ENCODE assay signal across 22 cellular contexts in genomic region chr17:57517216-57517518, GRCh38.
A peak's percentile ranks its signal among the peaks of the same experiment; 100 is the strongest.
DNase-seq lines count a peak whose midpoint lies in the region; ATAC-seq and TF ChIP-seq lines count a peak whose summit lies in the region.
"Had no signal": no experiment of that assay in that cellular context is flagged by ENCODE, and none has a peak within 500 bp of the region (broad histone marks: within the 10 kb centered on the region; RNA-seq: fewer than 3 reads in every experiment).

No MANE protein-coding gene starts in this region.

- H2BK15ac ChIP-seq in IMR-90 (ENCODE audit: low read depth, low read length) (0 out of 3 replicates have a peak overlapping the region, but pooled peaks have one; percentile 28), neuronal stem cell (ENCODE audit: low read length) (no peak overlapping the region)

- H3K4me3 ChIP-seq in BLaER1 treated with 17β-estradiol and CSF1 and Interleukin-3, amounts not matched to agents 10 nM and 100 nM: no peak overlapping the region
- H3K4me3 ChIP-seq in IMR-90 (ENCODE audit: insufficient read depth, low read depth, low read length) (no peak overlapping the region), heart right ventricle (no peak overlapping the region), neuronal stem cell (ENCODE audit: low read length in 2 of 2) (no peak overlapping the region), esophagus muscularis mucosa (no peak overlapping the region)
- H3K4me3 ChIP-seq: left lung, ovary, skin epidermis, thoracic aorta had no signal

- peak overlapping the region in 6 of 11 experiments; percentile 4 to 73 (median 64); a peak in 10 of 22 replicates for H3K9ac ChIP-seq in BLaER1 treated with 17β-estradiol and CSF1 and Interleukin-3, amounts not matched to agents 10 nM and 100 nM
- no peak overlapping the region for H3K9ac ChIP-seq in IMR-90 (ENCODE audit: low read depth, low read length)
- no peak overlapping the region for H3K9ac ChIP-seq in neuronal stem cell (ENCODE audit: low read depth, low read length, poor library complexity)

- peak overlapping the region; percentile 54 for H2BK20ac ChIP-seq in IMR-90 (ENCODE audit: low read depth, low read length)

- H4K5ac ChIP-seq in IMR-90 (ENCODE audit: low read depth, low read length): no peak overlapping the region

- H4K91ac ChIP-seq in IMR-90 (ENCODE audit: insufficient read depth, low read depth, low read length) (peak overlapping the region; percentile 50; the same call in 1 of the 2 replicates), neuronal stem cell (ENCODE audit: low read depth, low read length, poor library complexity) (no peak overlapping the region)

- BruUV-seq in IMR-90 (replicated peaks; lab: Mats Ljungman, UMichigan): no TSS peak

- no peak overlapping the region for H2BK12ac ChIP-seq in neuronal stem cell (ENCODE audit: low read length)

- H2AFZ ChIP-seq in IMR-90 (replicated peaks; ENCODE audit: low read length, poor library complexity): no peak overlapping the region
- H2AFZ ChIP-seq in neuronal stem cell (ENCODE audit: low read length): no peak overlapping the region

- dilution Hi-C loops in IMR-90 (cut with HindIII; ENCODE audit: low sequenced_read_pairs, unreplicated experiment): no loop called here

- no peak for TF ChIP-seq CTCF in IMR-90 (conservative IDR thresholded peaks at IDR 0.05; ENCODE audit: low read depth, low read length)
- no peak for TF ChIP-seq CTCF in heart right ventricle (IDR thresholded peaks at IDR 0.05)
- no peak for TF ChIP-seq CTCF in esophagus muscularis mucosa (IDR thresholded peaks at IDR 0.05)

- H2AK5ac ChIP-seq in IMR-90 (ENCODE audit: low read depth, low read length) (no peak overlapping the region), neuronal stem cell (ENCODE audit: low read depth, low read length) (no peak overlapping the region)

- H2AK9ac ChIP-seq in IMR-90 (replicated peaks; ENCODE audit: low read depth, low read length, poor library complexity): no peak overlapping the region

- WGBS in IMR-90 (ENCODE audit: extremely low coverage in 2 of 2, insufficient read length in 1 of 2), 2 experiments: 71% methylated on average over 3 of the region's 5 CpGs; no CpG with 5 or more reads in 1 of the 2 experiments
- WGBS in heart right ventricle, 2 donors: 46 to 58% methylated on average over 5 of the region's 5 CpGs
- no CpG with 5 or more reads among the region's 5 CpGs for WGBS in neuronal stem cell (ENCODE audit: extremely low coverage in 2 of 2, insufficient read length in 2 of 2, insufficient replicate concordance in 1 of 2), 2 donors
- 93% methylated on average over 3 of the region's 5 CpGs for WGBS in esophagus muscularis mucosa

- TF ChIP-seq RAD21 in IMR-90 (IDR thresholded peaks at IDR 0.05; ENCODE audit: low read length): no peak

- H3K27me3 ChIP-seq in BLaER1 treated with 17β-estradiol and CSF1 and Interleukin-3, amounts not matched to agents 10 nM and 100 nM: no peaks in the 10 kb centered on the region
- H3K27me3 ChIP-seq in IMR-90 (ENCODE audit: control insufficient read depth, insufficient read depth, low read length) (no peaks in the 10 kb centered on the region), heart right ventricle (no peaks in the 10 kb centered on the region), neuronal stem cell (ENCODE audit: control insufficient read depth in 3 of 3, insufficient read depth in 3 of 3, low read depth in 1 of 3, low read length in 3 of 3) (no peaks in the 10 kb centered on the region), esophagus muscularis mucosa (no peaks in the 10 kb centered on the region)
- H3K27me3 ChIP-seq: left lung, ovary had no signal

- TF ChIP-seq EP300 in esophagus muscularis mucosa (IDR thresholded peaks at IDR 0.05): no peak

- H4K8ac ChIP-seq in IMR-90 (ENCODE audit: low read depth in 2 of 2, low read length in 2 of 2) (peak overlapping the region in 1 of 2 experiments; percentile 49; a peak in 1 of 4 replicates), neuronal stem cell (ENCODE audit: low read depth, low read length) (no peak overlapping the region)

- no peaks in the 10 kb centered on the region for H3K9me3 ChIP-seq in BLaER1 treated with 17β-estradiol and CSF1 and Interleukin-3, amounts not matched to agents 10 nM and 100 nM (replicated peaks in 1 of 11)
- no peaks in the 10 kb centered on the region for H3K9me3 ChIP-seq in IMR-90 (ENCODE audit: control insufficient read depth, insufficient read depth, low read length)
- no peaks in the 10 kb centered on the region for H3K9me3 ChIP-seq in heart right ventricle
- peaks cover 0 to 15% of the 10 kb centered on the region in 2 donors for H3K9me3 ChIP-seq in neuronal stem cell (replicated peaks in 1 of 2; ENCODE audit: control insufficient read depth in 2 of 2, insufficient read depth in 1 of 2, low read depth in 1 of 2, low read length in 2 of 2)
- no peaks in the 10 kb centered on the region for H3K9me3 ChIP-seq in esophagus muscularis mucosa
- H3K9me3 ChIP-seq: left lung, ovary, thoracic aorta had no signal

- H3K4me1 ChIP-seq in BLaER1 treated with 17β-estradiol and CSF1 and Interleukin-3, amounts not matched to agents 10 nM and 100 nM: peaks cover 41 to 100% (median 98%) of the 10 kb centered on the region in 10 experiments
- H3K4me1 ChIP-seq in IMR-90 (ENCODE audit: control insufficient read depth, insufficient read depth, low read length): peaks cover 17% of the 10 kb centered on the region; the same call in 1 of the 2 replicates
- peaks cover 9 to 42% (median 27%) of the 10 kb centered on the region in 9 donors for H3K4me1 ChIP-seq in heart right ventricle
- H3K4me1 ChIP-seq in neuronal stem cell (ENCODE audit: control insufficient read depth in 2 of 2, insufficient read depth in 1 of 2, low read depth in 1 of 2, low read length in 2 of 2): peaks cover 33 to 35% of the 10 kb centered on the region in 2 donors
- H3K4me1 ChIP-seq in esophagus muscularis mucosa: peaks cover 16 to 32% (median 23%) of the 10 kb centered on the region in 4 donors
- H3K4me1 ChIP-seq: left lung had no signal

- peaks cover 0 to 35% (median 0%) of the 10 kb centered on the region in 11 experiments; a peak in 3 of 22 replicates for H3K36me3 ChIP-seq in BLaER1 treated with 17β-estradiol and CSF1 and Interleukin-3, amounts not matched to agents 10 nM and 100 nM
- H3K36me3 ChIP-seq in IMR-90 (ENCODE audit: control insufficient read depth, insufficient read depth, low read length): no peaks in the 10 kb centered on the region
- no peaks in the 10 kb centered on the region for H3K36me3 ChIP-seq in heart right ventricle
- H3K36me3 ChIP-seq in neuronal stem cell (replicated peaks in 1 of 2; ENCODE audit: control insufficient read depth in 2 of 2, insufficient read depth in 2 of 2, low read length in 2 of 2): no peaks in the 10 kb centered on the region
- no peaks in the 10 kb centered on the region for H3K36me3 ChIP-seq in esophagus muscularis mucosa
- H3K36me3 ChIP-seq: left lung, ovary, thoracic aorta had no signal

- CTCF ChIA-PET in IMR-90 (lab: Yijun Ruan, JAX): interaction anchor here (1.6 kb wide), 1 partner anchor 81 kb away, joined by 3 read pairs; no protein-coding TSS in a partner anchor

- POLR2A ChIA-PET in IMR-90 (lab: Charles Lee; ENCODE audit: unreplicated experiment): no interaction called here

- ATAC-seq in IMR-90 (ENCODE audit: low read depth) (no peak), heart right ventricle (peak in 7 of 8 donors; percentile 25 to 73 (median 52)), GM21528 (IDR thresholded peaks at IDR 0.05; ENCODE audit: low FRiP score, unreplicated experiment) (no peak)
- ATAC-seq: left lung had no signal

- H3K4ac ChIP-seq in IMR-90 (ENCODE audit: low read depth, low read length): peak overlapping the region; percentile 58
- no peak overlapping the region for H3K4ac ChIP-seq in neuronal stem cell (ENCODE audit: low read length)

- peaks cover 0 to 10% of the 10 kb centered on the region in 2 experiments; a peak in 1 of 4 replicates for H3K79me1 ChIP-seq in IMR-90 (ENCODE audit: low read depth in 1 of 2, low read length in 2 of 2)
- no peaks in the 10 kb centered on the region for H3K79me1 ChIP-seq in neuronal stem cell (ENCODE audit: low read depth, low read length)

- H2BK5ac ChIP-seq in IMR-90 (ENCODE audit: low read depth, low read length, poor library complexity, severe bottlenecking) (no peak overlapping the region), neuronal stem cell (ENCODE audit: low read length) (no peak overlapping the region)

- H4K20me1 ChIP-seq in BLaER1 treated with 17β-estradiol and CSF1 and Interleukin-3, amounts not matched to agents 10 nM and 100 nM: no peaks in the 10 kb centered on the region; a peak in 2 of 22 replicates
- no peaks in the 10 kb centered on the region for H4K20me1 ChIP-seq in IMR-90 (ENCODE audit: insufficient read depth, low read length)

- DNase-seq in IMR-90: no peak
- DNase-seq in heart right ventricle: peak in 1 of 2 donors; percentile 22
- no peak for DNase-seq in neuronal stem cell (ENCODE audit: low spot score)
- DNase-seq in activated naive CD4-positive, alpha-beta T cell treated with Interleukin-2 at 50 U/mL for 16 hours: no peak
- DNase-seq in esophagus muscularis mucosa (ENCODE audit: extremely low spot score): no peak
- DNase-seq in NCI-H69 (lab: John Stamatoyannopoulos, UW): no peak
- DNase-seq: activated CD4-positive, alpha-beta memory T cell treated with anti-CD3 and anti-CD28 coated beads, Interleukin-2, amount 10 ng/mL, durations not matched to agents 7 days and 5 days; activated naive CD4-positive, alpha-beta T cell treated with anti-CD3 and anti-CD28 coated beads, Interleukin-2, amount 10 ng/mL, durations not matched to agents 7 days and 5 days; activated T-cell treated with anti-CD3 and anti-CD28 coated beads for 4 hours; CD8-positive, alpha-beta memory T cell; cerebellar nuclear complex; HCEC 1CT; Kasumi-1; left lung; NCI-H187 treated with DMSO at 0.1 percent for 48 hours; ovary; stimulated activated naive CD4-positive, alpha-beta T cell; T-helper 2 cell had no signal

- H3K9me1 ChIP-seq in IMR-90 (ENCODE audit: insufficient read depth, low read length): peaks cover 20% of the 10 kb centered on the region

- TF ChIP-seq POLR2A in IMR-90 (IDR thresholded peaks at IDR 0.05; ENCODE audit: low read depth, low read length) (no peak), esophagus muscularis mucosa (IDR thresholded peaks at IDR 0.05; ENCODE audit: low read depth) (no peak)

- no peak overlapping the region for H3K18ac ChIP-seq in IMR-90 (ENCODE audit: low read depth, low read length)
- H3K18ac ChIP-seq in neuronal stem cell (ENCODE audit: low read length): peak overlapping the region; percentile 8

- H3K4me2 ChIP-seq in BLaER1 treated with 17β-estradiol and CSF1 and Interleukin-3, amounts not matched to agents 10 nM and 100 nM: peak overlapping the region; percentile 29 to 97 (median 88)
- no peak overlapping the region for H3K4me2 ChIP-seq in IMR-90 (ENCODE audit: low read depth, low read length)
- H3K4me2 ChIP-seq in neuronal stem cell (ENCODE audit: insufficient read depth, low read length, poor library complexity, severe bottlenecking): no peak overlapping the region

- no peak overlapping the region for H3K56ac ChIP-seq in IMR-90 (ENCODE audit: extremely low read depth, insufficient read depth, low read length)

- peak overlapping the region in 7 of 11 experiments; percentile 66 to 84 (median 72); a peak in 14 of 22 replicates for H3K27ac ChIP-seq in BLaER1 treated with 17β-estradiol and CSF1 and Interleukin-3, amounts not matched to agents 10 nM and 100 nM
- peak overlapping the region; percentile 5; the same call in 1 of the 2 replicates for H3K27ac ChIP-seq in IMR-90 (ENCODE audit: insufficient read depth, low read length)
- H3K27ac ChIP-seq in heart right ventricle: no peak overlapping the region
- H3K27ac ChIP-seq in neuronal stem cell (replicated peaks; ENCODE audit: low read length): no peak overlapping the region
- H3K27ac ChIP-seq in esophagus muscularis mucosa (replicated peaks in 1 of 4): no peak overlapping the region
- H3K27ac ChIP-seq: left lung, ovary, skin epidermis, thoracic aorta had no signal

- H3K14ac ChIP-seq in IMR-90 (replicated peaks; ENCODE audit: low read depth, low read length) (peak overlapping the region; percentile 65; the same call in 1 of the 2 replicates), neuronal stem cell (ENCODE audit: low read length) (no peak overlapping the region)

- intact Hi-C loops in IMR-90 (cut with micrococcal nuclease): loop anchor here (2.0 kb wide), 1 partner anchor 146 kb away; no protein-coding TSS in a partner anchor
- intact Hi-C loops in heart right ventricle (cut with DNase I): loop anchor here in 3 of 10 donors (10.0 kb wide), 2 partner anchors 262 to 272 kb away; partner anchors contain the start of gene MSI2 (in 1 of the 3)
- intact Hi-C loops in esophagus muscularis mucosa (cut with DNase I): no loop called here

- in situ Hi-C loops in IMR-90 (cut with MboI; ENCODE audit: low sequenced_read_pairs): loop anchor here (5.0 kb wide), 1 partner anchor 275 kb away; no protein-coding TSS in a partner anchor

- H3K23ac ChIP-seq in IMR-90 (ENCODE audit: low read depth, low read length) (no peak overlapping the region; the same call in 1 of the 2 replicates), neuronal stem cell (ENCODE audit: low read depth, low read length, poor library complexity) (no peak overlapping the region)

- H2BK120ac ChIP-seq in IMR-90 (ENCODE audit: low read depth, low read length) (peak overlapping the region; percentile 64; the same call in 1 of the 2 replicates), neuronal stem cell (ENCODE audit: low read depth, low read length) (no peak overlapping the region)

Comparison
In these comparisons a context has a peak if more than half of its experiments do, and no peak if none do; other contexts are left out.
1. H3K27ac ChIP-seq: peak in BLaER1 treated with 17β-estradiol and CSF1 and Interleukin-3, amounts not matched to agents 10 nM and 100 nM (7 of 11) and IMR-90 (single experiment); none in heart right ventricle (0 of 10), neuronal stem cell (single experiment) and esophagus muscularis mucosa (0 of 4).
2. H3K4me2 ChIP-seq: peak in BLaER1 treated with 17β-estradiol and CSF1 and Interleukin-3, amounts not matched to agents 10 nM and 100 nM (11 of 11); none in IMR-90 (single experiment) and neuronal stem cell (single experiment).
3. H3K9ac ChIP-seq: peak in BLaER1 treated with 17β-estradiol and CSF1 and Interleukin-3, amounts not matched to agents 10 nM and 100 nM (6 of 11); none in IMR-90 (single experiment) and neuronal stem cell (single experiment).
4. ATAC-seq: peak in heart right ventricle (7 of 8); none in IMR-90 (single experiment) and GM21528 (single experiment).